In the genomic region with DNA sequence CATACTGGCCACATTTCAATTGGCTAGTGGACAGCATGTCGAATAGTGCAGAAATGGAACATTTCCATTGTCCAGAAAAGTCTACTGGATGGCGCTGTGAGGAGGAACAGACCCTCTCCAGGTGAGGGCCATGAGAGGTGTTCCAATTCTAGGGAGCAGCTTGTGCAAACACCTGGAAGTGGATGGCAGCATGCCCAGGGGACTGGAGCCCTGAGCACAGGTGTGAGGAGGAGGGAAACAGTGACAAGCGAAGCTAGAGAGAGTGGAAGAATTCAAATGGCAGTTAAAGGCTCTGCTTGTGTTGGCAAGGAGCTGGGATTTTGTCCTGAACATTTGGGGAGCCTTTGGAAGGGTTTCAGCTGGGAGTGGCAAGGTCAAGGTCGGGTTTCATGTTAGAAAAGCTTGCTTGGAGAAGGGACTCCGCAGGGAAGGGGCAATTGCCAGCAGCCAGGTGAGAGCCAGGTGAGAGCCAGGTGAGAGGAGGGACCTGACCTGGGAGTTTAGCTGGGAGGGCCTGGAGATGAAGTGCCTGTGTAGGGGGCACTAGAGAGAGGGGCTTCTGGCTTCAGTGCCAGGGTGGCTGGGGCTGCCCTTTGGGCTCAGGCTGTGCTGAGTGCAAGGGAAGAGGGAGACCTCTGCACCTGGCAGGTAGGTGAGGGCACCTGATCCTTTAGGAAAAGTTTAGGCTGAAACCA, we compare ENCODE assay signal across 17 cellular contexts.
A peak's percentile ranks its signal among the peaks of the same experiment; 100 is the strongest.
DNase-seq lines count a peak whose midpoint lies in the region; ATAC-seq and TF ChIP-seq lines count a peak whose summit lies in the region.
"Had no signal": no experiment of that assay in that cellular context is flagged by ENCODE, and none has a peak within 500 bp of the region (broad histone marks: within the 10 kb centered on the region; RNA-seq: fewer than 3 reads in every experiment).

No MANE protein-coding gene starts in this region.

- no peak overlapping the region for H3K4me2 ChIP-seq in mesendoderm (ENCODE audit: low read length)

- no peak overlapping the region for H3K56ac ChIP-seq in mesendoderm (ENCODE audit: low read length)

- H3K27ac ChIP-seq in angular gyrus (ENCODE audit: low read depth, low read length) (peak overlapping the region; percentile 69), mesendoderm (ENCODE audit: low read depth, low read length) (no peak overlapping the region)
- H3K27ac ChIP-seq: esophagus squamous epithelium had no signal

- no CpG with 5 or more reads among the region's 5 CpGs for WGBS in mesendoderm (ENCODE audit: extremely low coverage, insufficient coverage, low lambda C conversion rate)

- no peaks in the 10 kb centered on the region for H3K27me3 ChIP-seq in mesendoderm (ENCODE audit: insufficient read depth, low read length, poor library complexity)

- ATAC-seq in GM19351 (IDR thresholded peaks at IDR 0.05; ENCODE audit: unreplicated experiment) = no peak
- ATAC-seq: activated CD8-positive, alpha-beta T cell treated with anti-CD3 and anti-CD28 coated beads for 36 hours; stimulated activated naive CD8-positive, alpha-beta T cell treated with anti-CD3 and anti-CD28 coated beads, Interleukin-15, Interleukin-2, amounts not matched to agents 100 U/mL and 50 U/mL, for 24 hours had no signal

- H2BK5ac ChIP-seq in mesendoderm (ENCODE audit: low read length) = no peak overlapping the region

- no peak overlapping the region for H3K4me3 ChIP-seq in mesendoderm (ENCODE audit: low read length)
- H3K4me3 ChIP-seq: esophagus squamous epithelium, K562 had no signal

- no peaks in the 10 kb centered on the region for H3K36me3 Mint-ChIP-seq in neural crest cell (ENCODE audit: low read depth)
- H3K36me3 Mint-ChIP-seq in activated naive CD4-positive, alpha-beta T cell treated with anti-CD3 and anti-CD28 coated beads, Interleukin-2, amount 10 ng/mL, durations not matched to agents 7 days and 5 days = no peaks in the 10 kb centered on the region
- H3K36me3 Mint-ChIP-seq: activated naive CD8-positive, alpha-beta T cell had no signal

- DNase-seq in DMS79 (lab: John Stamatoyannopoulos, UW) (peak; percentile 51), NCI-H2029 treated with DMSO at 0.1 percent for 48 hours (lab: John Stamatoyannopoulos, UW) (peak; percentile 77), neural crest cell (ENCODE audit: low read depth, low spot score) (no peak), mesendoderm (no peak), T-helper 1 cell (no peak)
- no peak for DNase-seq in activated naive CD4-positive, alpha-beta T cell treated with anti-CD3 and anti-CD28 coated beads, Interleukin-2, amount 10 ng/mL, durations not matched to agents 7 days and 5 days
- DNase-seq: activated CD8-positive, alpha-beta T cell treated with anti-CD3 and anti-CD28 coated beads for 36 hours; esophagus squamous epithelium; NCI-H446 treated with DMSO at 0.1 percent for 48 hours; SHP77; stimulated activated CD4-positive, alpha-beta T cell treated with anti-CD3 and anti-CD28 coated beads, Interleukin-4, amount 100 ng/mL, for 1 hour; stimulated activated naive CD8-positive, alpha-beta T cell treated with anti-CD3 and anti-CD28 coated beads, Interleukin-15, Interleukin-2, amounts not matched to agents 100 U/mL and 50 U/mL, for 24 hours had no signal

- no peaks in the 10 kb centered on the region for H3K79me1 ChIP-seq in mesendoderm (ENCODE audit: low read length)

- H4K5ac ChIP-seq in mesendoderm (ENCODE audit: low read length) = no peak overlapping the region

- no peaks in the 10 kb centered on the region for H3K9me3 Mint-ChIP-seq in neural crest cell
- H3K9me3 Mint-ChIP-seq in activated naive CD4-positive, alpha-beta T cell treated with anti-CD3 and anti-CD28 coated beads, Interleukin-2, amount 10 ng/mL, durations not matched to agents 7 days and 5 days = no peaks in the 10 kb centered on the region
- H3K9me3 Mint-ChIP-seq: activated CD8-positive, alpha-beta T cell treated with anti-CD3 and anti-CD28 coated beads for 36 hours had no signal

- H3K9ac ChIP-seq in mesendoderm (ENCODE audit: low read length) = no peak overlapping the region

- peaks cover 89% of the 10 kb centered on the region for H3K4me1 Mint-ChIP-seq in neural crest cell
- peaks cover 11% of the 10 kb centered on the region for H3K4me1 Mint-ChIP-seq in activated naive CD4-positive, alpha-beta T cell treated with anti-CD3 and anti-CD28 coated beads, Interleukin-2, amount 10 ng/mL, durations not matched to agents 7 days and 5 days

- H3K27me3 Mint-ChIP-seq in neural crest cell (ENCODE audit: low read depth) = no peaks in the 10 kb centered on the region
- H3K27me3 Mint-ChIP-seq in activated naive CD4-positive, alpha-beta T cell treated with anti-CD3 and anti-CD28 coated beads, Interleukin-2, amount 10 ng/mL, durations not matched to agents 7 days and 5 days = peaks cover 37% of the 10 kb centered on the region
- H3K27me3 Mint-ChIP-seq: activated CD8-positive, alpha-beta T cell treated with anti-CD3 and anti-CD28 coated beads for 36 hours; activated naive CD8-positive, alpha-beta T cell had no signal

- no peak overlapping the region for H3K4ac ChIP-seq in mesendoderm (ENCODE audit: low read depth, low read length)

- no peak overlapping the region for H3K23ac ChIP-seq in mesendoderm (ENCODE audit: low read length)

- no peak overlapping the region for H3K18ac ChIP-seq in mesendoderm (ENCODE audit: low read length)

- no peak for TF ChIP-seq CTCF in neural crest cell (conservative IDR thresholded peaks at IDR 0.05)

- H4K8ac ChIP-seq in mesendoderm (ENCODE audit: low read depth, low read length) = no peak overlapping the region

- H3K36me3 ChIP-seq in mesendoderm (ENCODE audit: control insufficient read depth, insufficient read depth, low read length) = no peaks in the 10 kb centered on the region
- H3K36me3 ChIP-seq: esophagus squamous epithelium had no signal

- CTCF ChIA-PET in activated naive CD4-positive, alpha-beta T cell treated with anti-CD3 and anti-CD28 coated beads, Interleukin-2, amount 10 ng/mL, durations not matched to agents 7 days and 5 days (lab: Charles Lee) = interaction anchor here (1.0 to 1.8 kb wide), 2 partner anchors 25 to 352 kb away, joined by 5 to 9 read pairs; no protein-coding TSS in a partner anchor

- no peaks in the 10 kb centered on the region for H3K4me1 ChIP-seq in mesendoderm (ENCODE audit: control insufficient read depth, low read depth, low read length)

- no peaks in the 10 kb centered on the region for H3K79me2 ChIP-seq in mesendoderm (ENCODE audit: control insufficient read depth, insufficient read depth, low read length)

- no peak overlapping the region for H2BK120ac ChIP-seq in mesendoderm (ENCODE audit: low read depth, low read length)

- H3K27ac Mint-ChIP-seq in neural crest cell (ENCODE audit: unreplicated experiment) = peak overlapping the region; percentile 63
- no peak overlapping the region for H3K27ac Mint-ChIP-seq in activated naive CD4-positive, alpha-beta T cell treated with anti-CD3 and anti-CD28 coated beads, Interleukin-2, amount 10 ng/mL, durations not matched to agents 7 days and 5 days
- H3K27ac Mint-ChIP-seq: activated CD8-positive, alpha-beta T cell treated with anti-CD3 and anti-CD28 coated beads for 36 hours; activated naive CD8-positive, alpha-beta T cell; progenitor cell of endocrine pancreas had no signal

- no peak overlapping the region for H3K4me3 Mint-ChIP-seq in neural crest cell
- no peak overlapping the region for H3K4me3 Mint-ChIP-seq in activated naive CD4-positive, alpha-beta T cell treated with anti-CD3 and anti-CD28 coated beads, Interleukin-2, amount 10 ng/mL, durations not matched to agents 7 days and 5 days
- H3K4me3 Mint-ChIP-seq: activated CD8-positive, alpha-beta T cell treated with anti-CD3 and anti-CD28 coated beads for 36 hours; activated naive CD8-positive, alpha-beta T cell had no signal

- H2AK5ac ChIP-seq in mesendoderm (ENCODE audit: low read length) = no peak overlapping the region

- H2BK15ac ChIP-seq in mesendoderm (replicated peaks; ENCODE audit: low read depth) = no peak overlapping the region

Comparison
In these comparisons a context has a peak if more than half of its experiments do, and no peak if none do; other contexts are left out.
1. DNase-seq: peak in DMS79 (single experiment) and NCI-H2029 treated with DMSO at 0.1 percent for 48 hours (single experiment); none in neural crest cell (single experiment), mesendoderm (single experiment), activated naive CD4-positive, alpha-beta T cell treated with anti-CD3 and anti-CD28 coated beads, Interleukin-2, amount 10 ng/mL, durations not matched to agents 7 days and 5 days (single experiment) and T-helper 1 cell (0 of 5).